Comparison of ENCODE assay signal across 6 cellular contexts in genomic region chr16:30533748-30534367, GRCh38. TPM values are rescaled to one million over a fixed set of nuclear protein-coding genes. Genes with fewer than 3 reads are reported as not detected.
A peak's percentile ranks its signal among the peaks of the same experiment; 100 is the strongest.
DNase-seq lines count a peak whose midpoint lies in the region; ATAC-seq and TF ChIP-seq lines count a peak whose summit lies in the region.

No MANE protein-coding gene starts in this region.

- H3K4me1 ChIP-seq in OCI-LY1 (ENCODE audit: insufficient read depth, low read length, severe bottlenecking), result peaks cover 37% of the 10 kb centered on the region
- H3K4me1 ChIP-seq in foreskin keratinocyte, result peaks cover 2% of the 10 kb centered on the region
- H3K4me1 ChIP-seq in suprapubic skin, result peaks cover 32% of the 10 kb centered on the region

- CTCF ChIA-PET in GM10248 (lab: Yijun Ruan, JAX), result interaction anchor here (1.0 to 4.3 kb wide), 12 partner anchors 10 to 104 kb away, joined by 3 to 47 read pairs (median 12); partner anchors contain the start of genes DCTPP1 and ZNF764

- H3K79me2 ChIP-seq in OCI-LY1 (ENCODE audit: insufficient read depth, low read length), result no peaks in the 10 kb centered on the region

- TF ChIP-seq POLR2A in suprapubic skin (IDR thresholded peaks at IDR 0.05), result no peak

- H3K27ac ChIP-seq in OCI-LY1 (ENCODE audit: low read depth, low read length, poor library complexity, severe bottlenecking), result peak overlapping the region; percentile 83
- peak overlapping the region; percentile 75 for H3K27ac ChIP-seq in foreskin keratinocyte
- H3K27ac ChIP-seq in suprapubic skin, result peak overlapping the region; percentile 95

- H3K4me3 ChIP-seq in OCI-LY1 (ENCODE audit: low read depth, low read length, poor library complexity, severe bottlenecking) (peak overlapping the region; percentile 73), suprapubic skin (peak overlapping the region; percentile 83)

- H3F3A ChIP-seq in OCI-LY1 (ENCODE audit: insufficient read depth, low read length), result 0 out of 2 replicates have a peak, but pooled peaks cover 4% of the 10 kb centered on the region

- 24% methylated on average over 16 of the region's 29 CpGs for WGBS in suprapubic skin

- H3K27me3 ChIP-seq in OCI-LY1 (ENCODE audit: insufficient read depth, low read length) (no peaks in the 10 kb centered on the region), foreskin keratinocyte (no peaks in the 10 kb centered on the region), suprapubic skin (no peaks in the 10 kb centered on the region)

- ATAC-seq in GM21576 (IDR thresholded peaks at IDR 0.05; ENCODE audit: unreplicated experiment) (peak; percentile 14), foreskin keratinocyte (no peak)

- TF ChIP-seq EP300 in suprapubic skin (IDR thresholded peaks at IDR 0.05), result no peak

- H3K9me3 ChIP-seq in OCI-LY1 (ENCODE audit: low read length), result no peaks in the 10 kb centered on the region
- H3K9me3 ChIP-seq in suprapubic skin, result no peaks in the 10 kb centered on the region

- H3K36me3 ChIP-seq in OCI-LY1 (ENCODE audit: insufficient read depth, low read length), result peaks cover 13% of the 10 kb centered on the region
- peaks cover 25% of the 10 kb centered on the region for H3K36me3 ChIP-seq in suprapubic skin

- no peaks in the 10 kb centered on the region for H4K20me1 ChIP-seq in OCI-LY1 (ENCODE audit: insufficient read depth, low read length)

- TF ChIP-seq CTCF in OCI-LY1 (IDR thresholded peaks at IDR 0.05; ENCODE audit: low read length) (no peak; the same call in 1 of the 2 replicates), foreskin keratinocyte (conservative IDR thresholded peaks at IDR 0.05) (no peak), suprapubic skin (IDR thresholded peaks at IDR 0.05) (no peak), GM10248 (IDR thresholded peaks at IDR 0.05; ENCODE audit: control extremely low read depth, extremely low read depth, low read depth, missing control alignments) (no peak)

- in situ Hi-C loops in ACHN (cut with HindIII; ENCODE audit: low pct_ligation_motif_present, low pct_unique_long_range_greater_than_20kb, low sequenced_read_pairs), result no loop called here

- POLR2A ChIA-PET in GM10248 (lab: Yijun Ruan, JAX), result interaction anchor here (0.6 to 1.3 kb wide), 2 partner anchors 25 to 439 kb away, joined by 3 to 5 read pairs; partner anchors contain the start of gene ZNF764

- no peak for DNase-seq in foreskin keratinocyte
- no peak for DNase-seq in suprapubic skin (ENCODE audit: low spot score in 2 of 2)
- no peak for DNase-seq in GM10248 (ENCODE audit: extremely low spot score)
- no peak for DNase-seq in ACHN

- H3K4me2 ChIP-seq in OCI-LY1 (ENCODE audit: low read length), result peak overlapping the region; percentile 88

- H3K9ac ChIP-seq in OCI-LY1 (ENCODE audit: low read length), result peak overlapping the region; percentile 94

- no peak overlapping the region for H2AFZ ChIP-seq in OCI-LY1 (ENCODE audit: low read length)

- no peaks in the 10 kb centered on the region for H3K9me2 ChIP-seq in OCI-LY1 (ENCODE audit: low read depth, low read length)

RNA-seq across cellular contexts. Expression of gene ZNF747, which starts 0.8 kb away (rescaled TPM):
- total RNA-seq in foreskin keratinocyte (4.9 and 5.2 TPM in 2 replicates), suprapubic skin (10 to 100 TPM in 3 of 4 donors, 1 to 10 TPM in 1; 9.4 to 15.4 (median 11.5) TPM)
- polyA plus RNA-seq in foreskin keratinocyte, result 3.7 and 4.0 TPM in 2 replicates

RNA-seq across cellular contexts. Expression of gene ZNF768, which starts 7.5 kb away (rescaled TPM):
- total RNA-seq in foreskin keratinocyte, result 29.7 and 30.2 TPM in 2 replicates
- 33.3 and 35.7 TPM in 2 replicates for polyA plus RNA-seq in foreskin keratinocyte
- total RNA-seq in suprapubic skin, result 10 to 100 TPM; 30.5 to 41.3 (median 36.6) TPM

RNA-seq across cellular contexts. Expression of gene ZNF764, which starts 24.3 kb away (rescaled TPM):
- total RNA-seq in foreskin keratinocyte (4.5 and 5.5 TPM in 2 replicates), suprapubic skin (10 to 100 TPM in 1 of 4 donors, 1 to 10 TPM in 3; 5.5 to 10.5 (median 8.7) TPM)
- polyA plus RNA-seq in foreskin keratinocyte, result 3.2 and 3.3 TPM in 2 replicates

RNA-seq across cellular contexts. Expression of gene ZNF688, which starts 37.7 kb away (rescaled TPM):
- 7.5 and 8.5 TPM in 2 replicates for total RNA-seq in foreskin keratinocyte
- 11.0 and 11.8 TPM in 2 replicates for polyA plus RNA-seq in foreskin keratinocyte
- 10 to 100 TPM in 3 of 4 donors, 1 to 10 TPM in 1; 9.9 to 33.0 (median 20.0) TPM for total RNA-seq in suprapubic skin

RNA-seq across cellular contexts. Expression of gene ZNF785, which starts 51.6 kb away (rescaled TPM):
- total RNA-seq in foreskin keratinocyte (3.9 and 4.6 TPM in 2 replicates), suprapubic skin (10 to 100 TPM in 3 of 4 donors, 1 to 10 TPM in 1; 9.8 to 24.5 (median 11.2) TPM)
- polyA plus RNA-seq in foreskin keratinocyte, result 1.8 and 2.1 TPM in 2 replicates
